In genomic region chr13:66933527-66933926, GRCh38 we compare ENCODE assay signal across 17 cellular contexts.
DNase-seq lines count a peak whose midpoint lies in the region; ATAC-seq and TF ChIP-seq lines count a peak whose summit lies in the region.
"Had no signal": no experiment of that assay in that cellular context is flagged by ENCODE, and none has a peak within 500 bp of the region (broad histone marks: within the 10 kb centered on the region; RNA-seq: fewer than 3 reads in every experiment).

No MANE protein-coding gene starts in this region.

- H3K4me3 ChIP-seq in GM23338 (no peak overlapping the region), SU-DHL-6 (ENCODE audit: insufficient read depth, low read length, poor library complexity, severe bottlenecking) (no peak overlapping the region), suprapubic skin (no peak overlapping the region), A673 (ENCODE audit: low read depth, low read length, poor library complexity, severe bottlenecking) (no peak overlapping the region), lower lobe of right lung (no peak overlapping the region)

- no peak overlapping the region for H2AFZ ChIP-seq in GM23338
- H2AFZ ChIP-seq in SU-DHL-6 (ENCODE audit: low read depth, low read length, severe bottlenecking): peak overlapping the region; percentile 12

- WGBS in suprapubic skin: 71% methylated on average over 3 of the region's 3 CpGs

- peak; percentile 95 for TF ChIP-seq EP300 in suprapubic skin (IDR thresholded peaks at IDR 0.05)

- intact Hi-C loops in A673 (cut with micrococcal nuclease; ENCODE audit: unreplicated experiment): no loop called here
- intact Hi-C loops in lower lobe of right lung (cut with DNase I): no loop called here

- H3K27ac ChIP-seq in GM23338 (ENCODE audit: low read depth): no peak overlapping the region
- no peak overlapping the region for H3K27ac ChIP-seq in SU-DHL-6 (ENCODE audit: low read depth, low read length)
- H3K27ac ChIP-seq in foreskin keratinocyte: peak overlapping the region; percentile 47
- H3K27ac ChIP-seq in suprapubic skin: no peak overlapping the region
- no peak overlapping the region for H3K27ac ChIP-seq in A673 (ENCODE audit: low read depth, low read length, poor library complexity, severe bottlenecking)
- H3K27ac ChIP-seq in lower lobe of right lung: no peak overlapping the region
- no peak overlapping the region for H3K27ac ChIP-seq in RWPE1

- no peaks in the 10 kb centered on the region for H3K27me3 Mint-ChIP-seq in GM23338 (ENCODE audit: insufficient read depth, low read depth, poor library complexity)

- no peak overlapping the region for H3K4me2 ChIP-seq in GM23338
- no peak overlapping the region for H3K4me2 ChIP-seq in SU-DHL-6 (ENCODE audit: low read depth, low read length, poor library complexity, severe bottlenecking)
- H3K4me2 ChIP-seq: SK-N-SH had no signal

- H3K27ac Mint-ChIP-seq in GM23338: peak overlapping the region; percentile 66
- H3K27ac Mint-ChIP-seq: CD14-positive monocyte had no signal

- H3K36me3 Mint-ChIP-seq in GM23338 (ENCODE audit: low read depth): no peaks in the 10 kb centered on the region
- H3K36me3 Mint-ChIP-seq: CD14-positive monocyte had no signal

- TF ChIP-seq POLR2A in suprapubic skin (IDR thresholded peaks at IDR 0.05): no peak

- H3K36me3 ChIP-seq in GM23338 (ENCODE audit: insufficient read depth) (no peaks in the 10 kb centered on the region), SU-DHL-6 (ENCODE audit: low read length) (no peaks in the 10 kb centered on the region), suprapubic skin (no peaks in the 10 kb centered on the region), A673 (ENCODE audit: insufficient read depth, low read length, poor library complexity, severe bottlenecking) (no peaks in the 10 kb centered on the region), lower lobe of right lung (no peaks in the 10 kb centered on the region)

- H3F3A ChIP-seq in GM23338 (replicated peaks; ENCODE audit: low read depth) (no peaks in the 10 kb centered on the region), SU-DHL-6 (ENCODE audit: insufficient read depth) (0 out of 2 replicates have a peak, but pooled peaks cover 3% of the 10 kb centered on the region)

- BruUV-seq in A673 (replicated peaks; lab: Mats Ljungman, UMichigan): no TSS peak

- no peak for DNase-seq in GM23338 (ENCODE audit: low spot score)
- DNase-seq in foreskin keratinocyte: no peak
- no peak for DNase-seq in suprapubic skin (ENCODE audit: low spot score in 2 of 2)
- DNase-seq in A673 (ENCODE audit: low spot score): no peak
- DNase-seq in lower lobe of right lung: no peak
- DNase-seq in RWPE1 (ENCODE audit: low spot score): no peak
- DNase-seq: DMS53, GDM1, NCI-H1417, NCI-H1694 treated with DMSO at 0.1 percent for 48 hours, NCI-H2081 treated with DMSO at 0.1 percent for 48 hours, NCI-H2171 treated with DMSO at 0.1 percent for 48 hours, RPMI8226, SIG-M5, SK-N-SH had no signal

- no peak for TF ChIP-seq CTCF in GM23338 (conservative IDR thresholded peaks at IDR 0.05; ENCODE audit: low read depth in 2 of 2)
- no peak for TF ChIP-seq CTCF in SU-DHL-6 (IDR thresholded peaks at IDR 0.05; ENCODE audit: insufficient read depth, low read length, poor library complexity, severe bottlenecking)
- TF ChIP-seq CTCF in foreskin keratinocyte (conservative IDR thresholded peaks at IDR 0.05): no peak
- no peak for TF ChIP-seq CTCF in suprapubic skin (IDR thresholded peaks at IDR 0.05)
- TF ChIP-seq CTCF in A673 (conservative IDR thresholded peaks at IDR 0.05; ENCODE audit: low read depth, low read length): no peak
- TF ChIP-seq CTCF in lower lobe of right lung (IDR thresholded peaks at IDR 0.05): no peak
- TF ChIP-seq CTCF in RWPE1 (conservative IDR thresholded peaks at IDR 0.05; ENCODE audit: low read depth): no peak

- ATAC-seq in GM23338 (no peak), foreskin keratinocyte (no peak), lower lobe of right lung (no peak)

- H3K27me3 ChIP-seq in GM23338 (ENCODE audit: insufficient read depth): no peaks in the 10 kb centered on the region
- no peaks in the 10 kb centered on the region for H3K27me3 ChIP-seq in SU-DHL-6 (ENCODE audit: low read length)
- H3K27me3 ChIP-seq in foreskin keratinocyte: no peaks in the 10 kb centered on the region
- H3K27me3 ChIP-seq in suprapubic skin: no peaks in the 10 kb centered on the region
- H3K27me3 ChIP-seq in A673 (replicated peaks; ENCODE audit: insufficient read depth, low read depth, low read length, poor library complexity): no peaks in the 10 kb centered on the region
- no peaks in the 10 kb centered on the region for H3K27me3 ChIP-seq in lower lobe of right lung (ENCODE audit: low read depth)

- no peaks in the 10 kb centered on the region for H3K4me1 Mint-ChIP-seq in GM23338
- H3K4me1 Mint-ChIP-seq: CD14-positive monocyte had no signal

- CTCF ChIA-PET in A673 (lab: Charles Lee) (no interaction called here), RWPE1 (lab: Yijun Ruan, JAX) (no interaction called here)

- H4K20me1 ChIP-seq in GM23338 (replicated peaks; ENCODE audit: insufficient read depth) (no peaks in the 10 kb centered on the region), SU-DHL-6 (ENCODE audit: low read depth, low read length) (no peaks in the 10 kb centered on the region)

- no peaks in the 10 kb centered on the region for H3K9me2 ChIP-seq in GM23338 (ENCODE audit: insufficient read depth)
- no peaks in the 10 kb centered on the region for H3K9me2 ChIP-seq in SU-DHL-6 (replicated peaks; ENCODE audit: insufficient read depth, low read length)
- H3K9me2 ChIP-seq: SK-N-SH had no signal

- no peak overlapping the region for H3K9ac ChIP-seq in SU-DHL-6 (ENCODE audit: low read length)
- H3K9ac ChIP-seq: SK-N-SH had no signal

- H3K9me3 Mint-ChIP-seq in GM23338: no peaks in the 10 kb centered on the region

- POLR2A ChIA-PET in A673 (lab: Charles Lee; ENCODE audit: low non-redundant PET) (no interaction called here), RWPE1 (lab: Yijun Ruan, JAX; ENCODE audit: low non-redundant PET) (no interaction called here)

- no peaks in the 10 kb centered on the region for H3K79me2 ChIP-seq in GM23338 (replicated peaks; ENCODE audit: insufficient read depth)
- H3K79me2 ChIP-seq in SU-DHL-6 (ENCODE audit: insufficient read depth, low read length): no peaks in the 10 kb centered on the region

- H3K9me3 ChIP-seq in SU-DHL-6 (ENCODE audit: insufficient read depth, low read length): no peaks in the 10 kb centered on the region
- H3K9me3 ChIP-seq in suprapubic skin: no peaks in the 10 kb centered on the region
- H3K9me3 ChIP-seq in A673 (ENCODE audit: low read depth, low read length, poor library complexity, severe bottlenecking): no peaks in the 10 kb centered on the region
- no peaks in the 10 kb centered on the region for H3K9me3 ChIP-seq in lower lobe of right lung
- H3K9me3 ChIP-seq: SK-N-SH had no signal

- H3K4me1 ChIP-seq in GM23338 (ENCODE audit: insufficient read depth) (no peaks in the 10 kb centered on the region), foreskin keratinocyte (no peaks in the 10 kb centered on the region), suprapubic skin (no peaks in the 10 kb centered on the region), A673 (ENCODE audit: insufficient read depth, low read length, poor library complexity, severe bottlenecking) (no peaks in the 10 kb centered on the region), lower lobe of right lung (no peaks in the 10 kb centered on the region)

- no peak overlapping the region for H3K4me3 Mint-ChIP-seq in GM23338
- H3K4me3 Mint-ChIP-seq: CD14-positive monocyte had no signal

TF ChIP-seq in GM23338, 12 proteins besides CTCF, POLR2A, EP300 and RAD21 (continues in another document):
- TF ChIP-seq CREB1 (CRISPR knock-in tag; IDR thresholded peaks at IDR 0.05; ENCODE audit: low read depth) (no peak), ZNF331 (CRISPR knock-in tag; IDR thresholded peaks at IDR 0.05; ENCODE audit: low read depth) (no peak), EZH2 (IDR thresholded peaks at IDR 0.05; ENCODE audit: low read depth, unreplicated experiment) (no peak), POLR2AphosphoS5 (IDR thresholded peaks at IDR 0.05; ENCODE audit: low read depth) (no peak), REST (IDR thresholded peaks at IDR 0.05; ENCODE audit: unreplicated experiment) (no peak)
